ENCODE assay signal across 10 cellular contexts in genomic region chr12:51482808-51483532, GRCh38. TPM values are rescaled to one million over a fixed set of nuclear protein-coding genes. Genes with fewer than 3 reads are reported as not detected.
A peak's percentile ranks its signal among the peaks of the same experiment; 100 is the strongest.
DNase-seq lines count a peak whose midpoint lies in the region; ATAC-seq, FAIRE-seq and TF ChIP-seq lines count a peak whose summit lies in the region.
"Had no signal": no experiment of that assay in that cellular context is flagged by ENCODE, and none has a peak within 500 bp of the region (broad histone marks: within the 10 kb centered on the region; RNA-seq: fewer than 3 reads in every experiment).

No MANE protein-coding gene starts in this region.

- H3K27ac ChIP-seq in endothelial cell of umbilical vein (ENCODE audit: insufficient read depth, low read depth, low read length) = no peak overlapping the region
- H3K27ac ChIP-seq: neural progenitor cell had no signal

- no TSS peak for BruUV-seq in endothelial cell of umbilical vein (replicated peaks; lab: Mats Ljungman, UMichigan)

- CTCF ChIA-PET in endothelial cell of umbilical vein (lab: Charles Lee) = interaction anchor here (0.7 to 2.2 kb wide), 6 partner anchors 10 to 50 kb away, joined by 3 to 5 read pairs (median 4); no protein-coding TSS in a partner anchor
- CTCF ChIA-PET in HEK293T (lab: Yijun Ruan, JAX) = no interaction called here

- ATAC-seq in HG03460 (IDR thresholded peaks at IDR 0.05; ENCODE audit: unreplicated experiment) = no peak
- no peak for ATAC-seq in GM19397 (IDR thresholded peaks at IDR 0.05; ENCODE audit: unreplicated experiment)
- ATAC-seq: WTC11 had no signal

- H3K9ac ChIP-seq in endothelial cell of umbilical vein (replicated peaks; ENCODE audit: extremely low read depth, insufficient read depth, low read length) = peak overlapping the region; percentile 3
- H3K9ac ChIP-seq: neural progenitor cell had no signal

- H3K9me3 ChIP-seq in endothelial cell of umbilical vein (replicated peaks; ENCODE audit: control insufficient read depth, insufficient read depth, low read length) = no peaks in the 10 kb centered on the region

- no peaks in the 10 kb centered on the region for H3K79me2 ChIP-seq in endothelial cell of umbilical vein (ENCODE audit: control insufficient read depth, insufficient read depth, low read length)

- H3K4me2 ChIP-seq in endothelial cell of umbilical vein (ENCODE audit: insufficient read depth, low read length) = peak overlapping the region; percentile 41
- H3K4me2 ChIP-seq: neural progenitor cell had no signal

- H3K27me3 ChIP-seq in endothelial cell of umbilical vein (ENCODE audit: control insufficient read depth in 2 of 2, insufficient read depth in 2 of 2, low read length in 2 of 2) = no peaks in the 10 kb centered on the region
- H3K27me3 ChIP-seq: neural progenitor cell had no signal

- no peaks in the 10 kb centered on the region for H3K36me3 ChIP-seq in endothelial cell of umbilical vein (ENCODE audit: control insufficient read depth in 2 of 2, extremely low read depth in 1 of 2, insufficient read depth in 2 of 2, low read length in 2 of 2)
- H3K36me3 ChIP-seq: neural progenitor cell had no signal

- POLR2A ChIA-PET in endothelial cell of umbilical vein (lab: Charles Lee) (no interaction called here), HEK293T (lab: Yijun Ruan, JAX) (no interaction called here)

- DNase-seq in GM19239 (ENCODE audit: insufficient read length, low spot score) (no peak), endothelial cell of umbilical vein (ENCODE audit: low read depth, low spot score) (peak; percentile 39), HEK293T (ENCODE audit: extremely low spot score) (no peak), hypothalamus (lab: John Stamatoyannopoulos, UW) (no peak)
- peak; percentile 8 to 13 for DNase-seq in activated CD4-positive, alpha-beta T cell treated with anti-CD3 and anti-CD28 coated beads, Interleukin-2, amount 50 U/mL, for 4 hours
- peak in 2 of 3 experiments; percentile 3 to 5 for DNase-seq in stimulated activated CD4-positive, alpha-beta T cell treated with anti-CD3 and anti-CD28 coated beads, TNF-alpha, amount 100 ng/mL, for 4 hours (ENCODE audit: low read depth in 3 of 3)

- dilution Hi-C loops in endothelial cell of umbilical vein (cut with MboI; ENCODE audit: extremely low pct_ligation_motif_present, low sequenced_read_pairs) = no loop called here

- H3K9me1 ChIP-seq in endothelial cell of umbilical vein (replicated peaks; ENCODE audit: control insufficient read depth, extremely low read depth, insufficient read depth, low read length) = no peaks in the 10 kb centered on the region

- H3K4me3 ChIP-seq in endothelial cell of umbilical vein (replicated peaks in 1 of 3; ENCODE audit: insufficient read depth in 1 of 3, low read depth in 1 of 3, low read length in 3 of 3) = no peak overlapping the region
- H3K4me3 ChIP-seq: neural progenitor cell had no signal

- FAIRE-seq in GM19239 (lab: Jason Lieb, UNC) (peak; percentile 62), endothelial cell of umbilical vein (lab: Jason Lieb, UNC) (no peak)

- TF ChIP-seq CTCF in endothelial cell of umbilical vein (IDR thresholded peaks at IDR 0.05; ENCODE audit: extremely low read depth in 1 of 2, insufficient read depth in 1 of 2, low read depth in 1 of 2, low read length in 2 of 2) = no peak

- TF ChIP-seq POLR2A in endothelial cell of umbilical vein (IDR thresholded peaks at IDR 0.05; ENCODE audit: low read depth, low read length) = no peak

- intact Hi-C loops in endothelial cell of umbilical vein (cut with micrococcal nuclease) = no loop called here

- H2AFZ ChIP-seq in endothelial cell of umbilical vein (ENCODE audit: low read depth, low read length) = peak overlapping the region; percentile 75
- H2AFZ ChIP-seq: neural progenitor cell had no signal

- H4K20me1 ChIP-seq in endothelial cell of umbilical vein (replicated peaks; ENCODE audit: control insufficient read depth, extremely low read depth, insufficient read depth, low read length) = no peaks in the 10 kb centered on the region

- peaks cover 6% of the 10 kb centered on the region for H3K4me1 ChIP-seq in endothelial cell of umbilical vein (ENCODE audit: control insufficient read depth, extremely low read depth, insufficient read depth, low read length)
- H3K4me1 ChIP-seq: neural progenitor cell had no signal

TF ChIP-seq in endothelial cell of umbilical vein, 7 proteins besides CTCF, POLR2A, EP300 and RAD21:
- TF ChIP-seq MYC (IDR thresholded peaks at IDR 0.05; ENCODE audit: low read depth, low read length) = no peak
- no peak for TF ChIP-seq EZH2 (IDR thresholded peaks at IDR 0.05; ENCODE audit: borderline replicate concordance, low read depth, low read length, severe bottlenecking)
- no peak for TF ChIP-seq FOS (IDR thresholded peaks at IDR 0.05; ENCODE audit: borderline replicate concordance, insufficient read depth, low read length)
- TF ChIP-seq GATA2 (IDR thresholded peaks at IDR 0.05; ENCODE audit: insufficient read depth, insufficient read length, low read depth, low read length) = no peak
- no peak for TF ChIP-seq POLR2AphosphoS5 (IDR thresholded peaks at IDR 0.05; ENCODE audit: insufficient read depth, low read depth, low read length)
- no peak for TF ChIP-seq JUN (IDR thresholded peaks at IDR 0.05; ENCODE audit: borderline replicate concordance, insufficient read depth, insufficient read length, low read depth)
- TF ChIP-seq MAX (IDR thresholded peaks at IDR 0.05; ENCODE audit: insufficient read depth, insufficient read length) = no peak

TF ChIP-seq in HEK293T, 16 proteins besides CTCF, POLR2A, EP300 and RAD21:
- TF ChIP-seq FOXM1 (IDR thresholded peaks at IDR 0.05; ENCODE audit: borderline replicate concordance) (no peak), ARNT (IDR thresholded peaks at IDR 0.05) (no peak), SP1 (IDR thresholded peaks at IDR 0.05) (no peak), LEF1 (IDR thresholded peaks at IDR 0.05; ENCODE audit: borderline replicate concordance) (no peak), TARDBP (IDR thresholded peaks at IDR 0.05) (no peak), FOXK2 (IDR thresholded peaks at IDR 0.05) (no peak), SUZ12 (IDR thresholded peaks at IDR 0.05) (no peak), HDGF (IDR thresholded peaks at IDR 0.05; ENCODE audit: borderline replicate concordance) (no peak), NFRKB (IDR thresholded peaks at IDR 0.05) (no peak), FOXA1 (IDR thresholded peaks at IDR 0.05) (no peak), BHLHE40 (IDR thresholded peaks at IDR 0.05; ENCODE audit: borderline replicate concordance) (no peak), CTBP1 (IDR thresholded peaks at IDR 0.05; ENCODE audit: borderline replicate concordance) (no peak), ZNF384 (IDR thresholded peaks at IDR 0.05) (no peak), L3MBTL2 (conservative IDR thresholded peaks at IDR 0.05) (no peak)

RNA-seq across cellular contexts. Expression of gene SLC4A8, which starts 58.3 kb away (rescaled TPM):
- 7.1 and 9.7 TPM in 2 replicates for total RNA-seq in endothelial cell of umbilical vein
- polyA plus RNA-seq in endothelial cell of umbilical vein = 3.0 and 4.7 TPM in 2 replicates
- 2.4 and 3.2 TPM in 2 replicates for polyA plus RNA-seq in endothelial cell of umbilical vein (2011; cell fraction: cytosol; rRNA removed)
- 6.9 and 7.4 TPM in 2 replicates for polyA plus RNA-seq in endothelial cell of umbilical vein (2011; cell fraction: nucleus; rRNA removed)
- polyA plus RNA-seq in endothelial cell of umbilical vein (2012) = 2.6 and 5.2 TPM in 2 replicates
- 8.2 and 13.0 TPM in 2 replicates for polyA minus RNA-seq in endothelial cell of umbilical vein
- not detected for polyA minus RNA-seq in endothelial cell of umbilical vein (2011; cell fraction: cytosol; rRNA and poly(A)+ RNA removed)
- polyA minus RNA-seq in endothelial cell of umbilical vein (2011; cell fraction: nucleus; rRNA and poly(A)+ RNA removed) = 9.4 and 11.9 TPM in 2 replicates

Comparison
In these comparisons a context has a peak if more than half of its experiments do, and no peak if none do; other contexts are left out.
1. DNase-seq: peak in activated CD4-positive, alpha-beta T cell treated with anti-CD3 and anti-CD28 coated beads, Interleukin-2, amount 50 U/mL, for 4 hours (2 of 2), endothelial cell of umbilical vein (single experiment) and stimulated activated CD4-positive, alpha-beta T cell treated with anti-CD3 and anti-CD28 coated beads, TNF-alpha, amount 100 ng/mL, for 4 hours (2 of 3); none in GM19239 (single experiment), HEK293T (single experiment) and hypothalamus (0 of 51).